In genomic region chr7:83457022-83457892, GRCh38 we compare ENCODE assay signal across 21 cellular contexts.
DNase-seq lines count a peak whose midpoint lies in the region; ATAC-seq lines count a peak whose summit lies in the region.
"Had no signal": no experiment of that assay in that cellular context is flagged by ENCODE, and none has a peak within 500 bp of the region (broad histone marks: within the 10 kb centered on the region; RNA-seq: fewer than 3 reads in every experiment).

No MANE protein-coding gene starts in this region.

- no peaks in the 10 kb centered on the region for H4K20me1 ChIP-seq in GM23248 (ENCODE audit: insufficient read depth)

- H2AFZ ChIP-seq in GM23248 = peak overlapping the region; percentile 27; the same call in 1 of the 2 replicates

- H3K4me2 ChIP-seq in GM23248 (ENCODE audit: unreplicated experiment) = peak overlapping the region; percentile 22
- H3K4me2 ChIP-seq: SK-N-SH had no signal

- H3K9ac ChIP-seq in GM23248 = no peak overlapping the region
- H3K9ac ChIP-seq: SK-N-SH had no signal

- H3K9me3 ChIP-seq in GM23248 (ENCODE audit: low read depth) = no peaks in the 10 kb centered on the region
- H3K9me3 ChIP-seq: gastrocnemius medialis, pancreas, SK-N-SH, testis had no signal

- H3K9me2 ChIP-seq in GM23248 (ENCODE audit: insufficient read depth) = no peaks in the 10 kb centered on the region
- H3K9me2 ChIP-seq: SK-N-SH had no signal

- ATAC-seq in HG03575 (IDR thresholded peaks at IDR 0.05; ENCODE audit: extremely low read depth, insufficient number of reproducible peaks, low FRiP score, unreplicated experiment) = peak; percentile 90
- no peak for ATAC-seq in HG02798 (IDR thresholded peaks at IDR 0.05; ENCODE audit: poor library complexity, unreplicated experiment)
- ATAC-seq in GM18519 (IDR thresholded peaks at IDR 0.05; ENCODE audit: low FRiP score, unreplicated experiment) = no peak
- no peak for ATAC-seq in GM18861 (IDR thresholded peaks at IDR 0.05; ENCODE audit: unreplicated experiment)
- ATAC-seq: gastrocnemius medialis, pancreas had no signal

- in situ Hi-C loops in GM23248 (cut with MboI) = no loop called here

- no peaks in the 10 kb centered on the region for H3K27me3 ChIP-seq in GM23248 (replicated peaks; ENCODE audit: insufficient read depth)
- H3K27me3 ChIP-seq: gastrocnemius medialis, pancreas, testis had no signal

- H3F3A ChIP-seq in GM23248 (ENCODE audit: insufficient read depth) = no peaks in the 10 kb centered on the region

- 64 to 66% methylated on average over 5 of the region's 5 CpGs for WGBS in GM23248 (ENCODE audit: low coverage in 1 of 2, low lambda C conversion rate in 2 of 2, missing lambda C conversion rate in 2 of 2), 2 experiments

- H3K27ac ChIP-seq in GM23248 = no peak overlapping the region
- H3K27ac ChIP-seq: gastrocnemius medialis, pancreas, testis had no signal

- H3K4me3 ChIP-seq in GM23248 = no peak overlapping the region
- H3K4me3 ChIP-seq: gastrocnemius medialis, pancreas, testis had no signal

- H3K36me3 ChIP-seq in GM23248 (ENCODE audit: low read depth) = no peaks in the 10 kb centered on the region
- H3K36me3 ChIP-seq: gastrocnemius medialis, pancreas had no signal

- H3K79me2 ChIP-seq in GM23248 (ENCODE audit: insufficient read depth) = no peaks in the 10 kb centered on the region

- peak; percentile 1 for DNase-seq in EL
- DNase-seq in GM23248 = peak; percentile 28
- peak; percentile 19 for DNase-seq in fibroblast of peridontal ligament (ENCODE audit: extremely low read depth)
- DNase-seq in NCI-H2196 (lab: John Stamatoyannopoulos, UW; ENCODE audit: unreplicated experiment) = no peak
- DNase-seq: activated CD8-positive, alpha-beta memory T cell treated with anti-CD3 and anti-CD28 coated beads for 24 hours; activated gamma-delta T cell treated with Interleukin-2 at 50 U/mL for 16 hours; Calu3; effector CD8-positive, alpha-beta T cell; gastrocnemius medialis; immature natural killer cell; IMR-90; NCI-H1048; NCI-H226; pancreas; SK-N-SH; stimulated activated CD4-positive, alpha-beta T cell treated with anti-CD3 and anti-CD28 coated beads, Interleukin-12 subunit alpha, Interleukin-12 subunit beta, amount 100 ng/mL, for 4 hours; testis had no signal

- H3K4me1 ChIP-seq in GM23248 (ENCODE audit: insufficient read depth) = peaks cover 9% of the 10 kb centered on the region; the same call in 1 of the 2 replicates
- H3K4me1 ChIP-seq: gastrocnemius medialis, pancreas, testis had no signal
